Comparison of ENCODE assay signal across 11 cellular contexts in genomic region chr1:25019351-25020172, GRCh38.
DNase-seq lines count a peak whose midpoint lies in the region; ATAC-seq and TF ChIP-seq lines count a peak whose summit lies in the region.
"Had no signal": no experiment of that assay in that cellular context is flagged by ENCODE, and none has a peak within 500 bp of the region (broad histone marks: within the 10 kb centered on the region; RNA-seq: fewer than 3 reads in every experiment).

No MANE protein-coding gene starts in this region.

- H3K36me3 ChIP-seq in CD4-positive, CD25-positive, alpha-beta regulatory T cell (ENCODE audit: control insufficient read depth, insufficient read depth, low read length), result no peaks in the 10 kb centered on the region
- H3K36me3 ChIP-seq in smooth muscle cell (ENCODE audit: low read depth), result no peaks in the 10 kb centered on the region

- H3F3A ChIP-seq in smooth muscle cell (ENCODE audit: low read depth), result no peaks in the 10 kb centered on the region

- H3K9me3 Mint-ChIP-seq in CD4-positive, CD25-positive, alpha-beta regulatory T cell, result peaks cover 0 to 1% (median 0%) of the 10 kb centered on the region in 7 donors
- no peaks in the 10 kb centered on the region for H3K9me3 Mint-ChIP-seq in WTC11
- H3K9me3 Mint-ChIP-seq in HFFc6, result no peaks in the 10 kb centered on the region

- H3K4me1 ChIP-seq in CD4-positive, CD25-positive, alpha-beta regulatory T cell (ENCODE audit: control insufficient read depth, insufficient read depth, low read length, poor library complexity, severe bottlenecking), result peaks cover 36% of the 10 kb centered on the region
- peaks cover 8% of the 10 kb centered on the region for H3K4me1 ChIP-seq in smooth muscle cell (ENCODE audit: low read depth)

- no peaks in the 10 kb centered on the region for H4K20me1 ChIP-seq in smooth muscle cell (ENCODE audit: low read depth)

- 95% methylated on average over 12 of the region's 13 CpGs for WGBS in smooth muscle cell (ENCODE audit: low lambda C conversion rate)

- CTCF ChIA-PET in WTC11 (lab: Charles Lee), result no interaction called here

- H3K27ac ChIP-seq in CD4-positive, CD25-positive, alpha-beta regulatory T cell (ENCODE audit: insufficient read depth, low read length, poor library complexity, severe bottlenecking), result no peak overlapping the region
- H3K27ac ChIP-seq in smooth muscle cell (ENCODE audit: low read depth), result no peak overlapping the region
- H3K27ac ChIP-seq: VCaP had no signal

- H3K4me1 Mint-ChIP-seq in CD4-positive, CD25-positive, alpha-beta regulatory T cell, result peaks cover 0 to 66% (median 21%) of the 10 kb centered on the region in 4 donors
- peaks cover 20% of the 10 kb centered on the region for H3K4me1 Mint-ChIP-seq in WTC11
- H3K4me1 Mint-ChIP-seq in HFFc6 (ENCODE audit: low read depth), result peaks cover 26% of the 10 kb centered on the region

- DNase-seq in CD4-positive, CD25-positive, alpha-beta regulatory T cell, result no peak
- no peak for DNase-seq in WTC11 (ENCODE audit: low spot score)
- no peak for DNase-seq in cortex of kidney (lab: John Stamatoyannopoulos, UW)
- no peak for DNase-seq in HFFc6
- DNase-seq in smooth muscle cell (lab: John Stamatoyannopoulos, UW; ENCODE audit: unreplicated experiment), result no peak
- no peak for DNase-seq in medulla oblongata (ENCODE audit: extremely low spot score)
- DNase-seq: Calu3; effector memory CD4-positive, alpha-beta T cell had no signal

- H3K36me3 Mint-ChIP-seq in CD4-positive, CD25-positive, alpha-beta regulatory T cell, result no peaks in the 10 kb centered on the region
- H3K36me3 Mint-ChIP-seq in WTC11 (no peaks in the 10 kb centered on the region), HFFc6 (ENCODE audit: low read depth) (no peaks in the 10 kb centered on the region)

- H3K9ac ChIP-seq in smooth muscle cell (ENCODE audit: low read depth), result no peak overlapping the region

- H3K79me2 ChIP-seq in smooth muscle cell (ENCODE audit: low read depth), result no peaks in the 10 kb centered on the region

- no peak for TF ChIP-seq CTCF in WTC11 (IDR thresholded peaks at IDR 0.05)
- TF ChIP-seq CTCF in HFFc6 (IDR thresholded peaks at IDR 0.05), result no peak
- no peak for TF ChIP-seq CTCF in smooth muscle cell (IDR thresholded peaks at IDR 0.05; ENCODE audit: borderline replicate concordance, insufficient read depth, poor library complexity, severe bottlenecking)

- no peak overlapping the region for H3K4me3 ChIP-seq in CD4-positive, CD25-positive, alpha-beta regulatory T cell (ENCODE audit: low read depth, low read length)
- H3K4me3 ChIP-seq in smooth muscle cell, result no peak overlapping the region

- peak overlapping the region; percentile 52 to 97 (median 85) for H3K27ac Mint-ChIP-seq in CD4-positive, CD25-positive, alpha-beta regulatory T cell
- H3K27ac Mint-ChIP-seq in WTC11, result no peak overlapping the region; the same call in 1 of the 2 replicates
- no peak overlapping the region for H3K27ac Mint-ChIP-seq in HFFc6

- no peak for ATAC-seq in CD4-positive, CD25-positive, alpha-beta regulatory T cell (ENCODE audit: low read depth in 2 of 2)
- ATAC-seq in GM19023 (IDR thresholded peaks at IDR 0.05; ENCODE audit: unreplicated experiment), result peak; percentile 47
- ATAC-seq in HG02884 (IDR thresholded peaks at IDR 0.05; ENCODE audit: unreplicated experiment), result peak; percentile 47
- ATAC-seq in WTC11, result no peak

- H3K4me3 Mint-ChIP-seq in CD4-positive, CD25-positive, alpha-beta regulatory T cell, result no peak overlapping the region
- H3K4me3 Mint-ChIP-seq in WTC11 (no peak overlapping the region), HFFc6 (no peak overlapping the region)

- no peak overlapping the region for H2AFZ ChIP-seq in smooth muscle cell (ENCODE audit: low read depth)

- H3K4me2 ChIP-seq in smooth muscle cell, result no peak overlapping the region

- no peaks in the 10 kb centered on the region for H3K9me3 ChIP-seq in CD4-positive, CD25-positive, alpha-beta regulatory T cell (ENCODE audit: control insufficient read depth in 2 of 2, low read length in 2 of 2)
- H3K9me3 ChIP-seq in smooth muscle cell (replicated peaks; ENCODE audit: low read depth), result no peaks in the 10 kb centered on the region

- POLR2A ChIA-PET in WTC11 (lab: Charles Lee), result no interaction called here

- no peaks in the 10 kb centered on the region for H3K27me3 Mint-ChIP-seq in CD4-positive, CD25-positive, alpha-beta regulatory T cell
- H3K27me3 Mint-ChIP-seq in WTC11 (ENCODE audit: low read depth), result no peaks in the 10 kb centered on the region
- H3K27me3 Mint-ChIP-seq in HFFc6 (ENCODE audit: insufficient read depth), result no peaks in the 10 kb centered on the region; the same call in 1 of the 2 replicates

- no peaks in the 10 kb centered on the region for H3K27me3 ChIP-seq in CD4-positive, CD25-positive, alpha-beta regulatory T cell (ENCODE audit: control insufficient read depth, insufficient read depth, low read length)
- H3K27me3 ChIP-seq in smooth muscle cell (ENCODE audit: low read depth), result no peaks in the 10 kb centered on the region

TF ChIP-seq in WTC11, 78 proteins besides CTCF, POLR2A, EP300 and RAD21:
- 0 out of 2 replicates have a peak, but pooled peaks have one; percentile 31 for TF ChIP-seq ARID4B (CRISPR knock-in tag; IDR thresholded peaks at IDR 0.05; ENCODE audit: borderline replicate concordance)
- no peak for TF ChIP-seq NR2C2 (CRISPR knock-in tag; IDR thresholded peaks at IDR 0.05)
- no peak for TF ChIP-seq SP1 (CRISPR knock-in tag; conservative IDR thresholded peaks at IDR 0.05)
- no peak for TF ChIP-seq RELA (CRISPR knock-in tag; IDR thresholded peaks at IDR 0.05; ENCODE audit: borderline replicate concordance)
- no peak for TF ChIP-seq GABPB1 (CRISPR knock-in tag; IDR thresholded peaks at IDR 0.05)
- no peak for TF ChIP-seq FOXJ3 (CRISPR knock-in tag; IDR thresholded peaks at IDR 0.05; ENCODE audit: borderline replicate concordance)

Comparison
In these comparisons a context has a peak if more than half of its experiments do, and no peak if none do; other contexts are left out.
1. ATAC-seq: peak in GM19023 (single experiment) and HG02884 (single experiment); none in CD4-positive, CD25-positive, alpha-beta regulatory T cell (0 of 2) and WTC11 (single experiment).
2. H3K27ac Mint-ChIP-seq: peak in CD4-positive, CD25-positive, alpha-beta regulatory T cell (3 of 3); none in WTC11 (single experiment) and HFFc6 (single experiment).